In the genomic region with DNA sequence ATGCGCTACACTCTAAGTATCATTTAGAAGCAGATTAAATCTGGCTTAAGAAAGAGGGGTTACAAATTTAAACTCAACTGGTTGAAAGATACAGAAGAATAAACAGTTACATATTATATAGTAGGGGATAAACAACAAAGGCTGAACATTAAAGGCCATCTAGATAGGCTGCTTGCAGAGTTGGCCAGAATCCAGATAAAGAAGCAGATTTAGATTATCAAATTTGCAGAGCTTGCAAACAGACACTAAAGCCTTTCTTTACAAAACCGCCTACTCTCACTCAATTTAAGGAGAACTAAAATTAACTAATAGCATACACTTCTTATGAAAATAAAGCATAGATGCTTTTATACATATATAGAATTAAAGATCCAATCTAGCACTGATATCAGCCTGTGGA, we compare ENCODE assay signal across 13 cellular contexts.
A peak's percentile ranks its signal among the peaks of the same experiment; 100 is the strongest.
DNase-seq lines count a peak whose midpoint lies in the region; ATAC-seq and TF ChIP-seq lines count a peak whose summit lies in the region.
"Had no signal": no experiment of that assay in that cellular context is flagged by ENCODE, and none has a peak within 500 bp of the region (broad histone marks: within the 10 kb centered on the region; RNA-seq: fewer than 3 reads in every experiment).

No MANE protein-coding gene starts in this region.

- H3K27me3 ChIP-seq in muscle layer of duodenum (ENCODE audit: low read depth, low read length) (no peaks in the 10 kb centered on the region), upper lobe of left lung (no peaks in the 10 kb centered on the region)

- no peak for TF ChIP-seq POLR2A in upper lobe of left lung (IDR thresholded peaks at IDR 0.05)

- H3K36me3 ChIP-seq in muscle layer of duodenum (ENCODE audit: control insufficient read depth in 1 of 2, insufficient read depth in 2 of 2, low read length in 2 of 2) (peaks cover 9 to 13% of the 10 kb centered on the region in 2 donors), upper lobe of left lung (peaks cover 10 to 33% (median 20%) of the 10 kb centered on the region in 4 donors)

- H3K27ac ChIP-seq in muscle layer of duodenum (ENCODE audit: low read length) (peak overlapping the region; percentile 82), upper lobe of left lung (peak overlapping the region in 3 of 4 donors; percentile 40 to 65 (median 63))

- H3K4me3 ChIP-seq in muscle layer of duodenum (ENCODE audit: low read depth in 1 of 2, low read length in 2 of 2) (peak overlapping the region; percentile 20 to 21), upper lobe of left lung (no peak overlapping the region)

- H3K4me3 Mint-ChIP-seq in activated naive CD4-positive, alpha-beta T cell treated with anti-CD3 and anti-CD28 coated beads, Interleukin-2, amount 50 U/mL, for 24 hours = no peak overlapping the region
- no peak overlapping the region for H3K4me3 Mint-ChIP-seq in activated naive CD4-positive, alpha-beta T cell treated with anti-CD3 and anti-CD28 coated beads for 36 hours
- H3K4me3 Mint-ChIP-seq: activated naive CD8-positive, alpha-beta T cell; IgD-negative memory B cell had no signal

- H3K9me3 Mint-ChIP-seq in activated naive CD4-positive, alpha-beta T cell treated with anti-CD3 and anti-CD28 coated beads, Interleukin-2, amount 50 U/mL, for 24 hours = no peaks in the 10 kb centered on the region
- H3K9me3 Mint-ChIP-seq in activated naive CD4-positive, alpha-beta T cell treated with anti-CD3 and anti-CD28 coated beads for 36 hours = no peaks in the 10 kb centered on the region
- H3K9me3 Mint-ChIP-seq: IgD-negative memory B cell had no signal

- H3K4me1 Mint-ChIP-seq in activated naive CD4-positive, alpha-beta T cell treated with anti-CD3 and anti-CD28 coated beads, Interleukin-2, amount 50 U/mL, for 24 hours = peaks cover 40% of the 10 kb centered on the region
- H3K4me1 Mint-ChIP-seq in activated naive CD4-positive, alpha-beta T cell treated with anti-CD3 and anti-CD28 coated beads for 36 hours (ENCODE audit: low read depth) = peaks cover 26% of the 10 kb centered on the region

- no peak for TF ChIP-seq EP300 in upper lobe of left lung (IDR thresholded peaks at IDR 0.05)

- no peak for DNase-seq in activated naive CD4-positive, alpha-beta T cell treated with anti-CD3 and anti-CD28 coated beads for 36 hours
- DNase-seq in cerebellar cortex (ENCODE audit: low spot score) (peak; percentile 48), upper lobe of left lung (no peak), mucosa of gallbladder (ENCODE audit: low spot score) (no peak), NCI-H2107 (lab: John Stamatoyannopoulos, UW) (no peak)
- DNase-seq: activated CD4-positive, alpha-beta T cell treated with anti-CD3 and anti-CD28 coated beads, Interleukin-2, amount 50 U/mL, for 48 hours; NCI-H226; SIG-M5 had no signal

- H3K36me3 Mint-ChIP-seq in activated naive CD4-positive, alpha-beta T cell treated with anti-CD3 and anti-CD28 coated beads, Interleukin-2, amount 50 U/mL, for 24 hours = peaks cover 8% of the 10 kb centered on the region
- peaks cover 9% of the 10 kb centered on the region for H3K36me3 Mint-ChIP-seq in activated naive CD4-positive, alpha-beta T cell treated with anti-CD3 and anti-CD28 coated beads for 36 hours (ENCODE audit: low read depth)

- CTCF ChIA-PET in activated naive CD4-positive, alpha-beta T cell treated with anti-CD3 and anti-CD28 coated beads for 36 hours (lab: Charles Lee) = no interaction called here

- H3K4me1 ChIP-seq in muscle layer of duodenum (ENCODE audit: control insufficient read depth in 1 of 2, insufficient read depth in 2 of 2, low read length in 2 of 2) (peaks cover 14 to 18% of the 10 kb centered on the region in 2 donors), upper lobe of left lung (peaks cover 20 to 39% (median 35%) of the 10 kb centered on the region in 4 donors)

- ATAC-seq in upper lobe of left lung (ENCODE audit: low FRiP score in 2 of 2) (no peak), HG02610 (IDR thresholded peaks at IDR 0.05; ENCODE audit: unreplicated experiment) (no peak)

- intact Hi-C loops in activated naive CD4-positive, alpha-beta T cell treated with anti-CD3 and anti-CD28 coated beads for 36 hours (cut with micrococcal nuclease) = no loop called here

- no peaks in the 10 kb centered on the region for H3K27me3 Mint-ChIP-seq in activated naive CD4-positive, alpha-beta T cell treated with anti-CD3 and anti-CD28 coated beads, Interleukin-2, amount 50 U/mL, for 24 hours
- no peaks in the 10 kb centered on the region for H3K27me3 Mint-ChIP-seq in activated naive CD4-positive, alpha-beta T cell treated with anti-CD3 and anti-CD28 coated beads for 36 hours (ENCODE audit: low read depth)
- H3K27me3 Mint-ChIP-seq: activated naive CD8-positive, alpha-beta T cell; IgD-negative memory B cell had no signal

- H3K9me3 ChIP-seq in muscle layer of duodenum (ENCODE audit: control insufficient read depth in 1 of 2, low read length in 2 of 2) = no peaks in the 10 kb centered on the region
- H3K9me3 ChIP-seq in upper lobe of left lung = no peaks in the 10 kb centered on the region

- WGBS in upper lobe of left lung, 2 donors = 83 to 89% methylated on average over 2 of the region's 2 CpGs

- H3K27ac Mint-ChIP-seq in activated naive CD4-positive, alpha-beta T cell treated with anti-CD3 and anti-CD28 coated beads, Interleukin-2, amount 50 U/mL, for 24 hours = peak overlapping the region; percentile 53
- H3K27ac Mint-ChIP-seq in activated naive CD4-positive, alpha-beta T cell treated with anti-CD3 and anti-CD28 coated beads for 36 hours = no peak overlapping the region
- H3K27ac Mint-ChIP-seq: activated naive CD8-positive, alpha-beta T cell; IgD-negative memory B cell had no signal

- no peak for TF ChIP-seq CTCF in upper lobe of left lung (IDR thresholded peaks at IDR 0.05)

Comparison
In these comparisons a context has a peak if more than half of its experiments do, and no peak if none do; other contexts are left out.
1. H3K4me3 ChIP-seq: peak in muscle layer of duodenum (2 of 2); none in upper lobe of left lung (0 of 4).